15 cellular contexts compared by ENCODE assay signal in the genomic region with DNA sequence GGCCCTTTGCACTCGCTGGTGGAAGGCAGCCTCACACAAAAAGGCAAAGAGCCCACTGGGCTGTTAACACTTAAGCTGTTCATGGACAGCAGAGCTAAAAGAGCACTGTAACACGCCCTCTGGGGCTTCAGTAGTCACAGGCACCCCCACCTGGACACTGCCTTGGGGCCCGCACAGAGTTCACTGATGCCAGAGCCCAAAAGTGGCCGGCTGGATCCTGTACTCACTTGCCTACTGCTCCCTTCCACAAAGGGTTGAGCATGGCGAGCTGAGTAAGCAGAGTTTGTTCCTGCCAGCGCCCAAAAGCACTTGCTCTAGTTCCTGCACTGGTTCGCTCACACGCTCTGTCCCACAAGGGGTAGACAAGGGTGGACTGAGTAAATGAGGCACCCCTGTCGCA.
DNase-seq lines count a peak whose midpoint lies in the region; ATAC-seq and TF ChIP-seq lines count a peak whose summit lies in the region.
"Had no signal": no experiment of that assay in that cellular context is flagged by ENCODE, and none has a peak within 500 bp of the region (broad histone marks: within the 10 kb centered on the region; RNA-seq: fewer than 3 reads in every experiment).

No MANE protein-coding gene starts in this region.

- WGBS in body of pancreas, 2 donors: 89 to 91% methylated on average over 8 to 9 of the region's 9 CpGs

- H3K4me3 Mint-ChIP-seq in WTC11 (no peak overlapping the region), neural crest cell (no peak overlapping the region)
- H3K4me3 Mint-ChIP-seq: CD8-positive, alpha-beta memory T cell had no signal

- no peaks in the 10 kb centered on the region for H3K36me3 ChIP-seq in body of pancreas (replicated peaks in 1 of 2; ENCODE audit: insufficient read depth in 1 of 2, low read depth in 2 of 2)
- H3K36me3 ChIP-seq: BE2C, MG63 had no signal

- no peaks in the 10 kb centered on the region for H3K4me1 ChIP-seq in body of pancreas
- H3K4me1 ChIP-seq: BE2C had no signal

- H3K27me3 Mint-ChIP-seq in WTC11 (ENCODE audit: low read depth) (no peaks in the 10 kb centered on the region), neural crest cell (ENCODE audit: low read depth) (no peaks in the 10 kb centered on the region)
- H3K27me3 Mint-ChIP-seq: CD8-positive, alpha-beta memory T cell had no signal

- CTCF ChIA-PET in WTC11 (lab: Charles Lee): interaction anchor here (1.5 kb wide), 1 partner anchor 171 kb away, joined by 4 read pairs; no protein-coding TSS in a partner anchor

- H3K27me3 ChIP-seq in body of pancreas: no peaks in the 10 kb centered on the region
- H3K27me3 ChIP-seq: BE2C, MG63 had no signal

- intact Hi-C loops in body of pancreas (cut with DNase I): no loop called here

- POLR2A ChIA-PET in WTC11 (lab: Charles Lee): no interaction called here

- H3K27ac ChIP-seq in body of pancreas: no peak overlapping the region
- H3K27ac ChIP-seq: KMS-11 had no signal

- TF ChIP-seq CTCF in WTC11 (IDR thresholded peaks at IDR 0.05) (no peak), neural crest cell (conservative IDR thresholded peaks at IDR 0.05) (no peak), body of pancreas (IDR thresholded peaks at IDR 0.05) (no peak)

- H3K27ac Mint-ChIP-seq in WTC11 (no peak overlapping the region), neural crest cell (ENCODE audit: unreplicated experiment) (peak overlapping the region; percentile 79)

- TF ChIP-seq POLR2A in body of pancreas (IDR thresholded peaks at IDR 0.05): no peak

- peak in 10 of 14 donors; percentile 12 to 51 (median 38) for DNase-seq in C1 segment of cervical spinal cord (lab: John Stamatoyannopoulos, UW)
- peak; percentile 14 for DNase-seq in WTC11 (ENCODE audit: low spot score)
- DNase-seq in globus pallidus (ENCODE audit: low spot score): peak; percentile 54
- no peak for DNase-seq in neural crest cell (ENCODE audit: low read depth, low spot score)
- no peak for DNase-seq in SW480 (ENCODE audit: low spot score)
- no peak for DNase-seq in body of pancreas
- DNase-seq: BE2C; CD8-positive, alpha-beta memory T cell; DMS 273 treated with DMSO at 0.1 percent for 48 hours; MG63; NCI-H1092 treated with DMSO at 0.1 percent for 48 hours; NCI-H187; PC-3 had no signal

- H3K9me3 ChIP-seq in body of pancreas: no peaks in the 10 kb centered on the region
- H3K9me3 ChIP-seq: BE2C, MG63 had no signal

- H3K36me3 Mint-ChIP-seq in WTC11 (no peaks in the 10 kb centered on the region), neural crest cell (ENCODE audit: low read depth) (peaks cover under 1% of the 10 kb centered on the region)

- ATAC-seq in WTC11: no peak
- no peak for ATAC-seq in body of pancreas
- no peak for ATAC-seq in GM19023 (IDR thresholded peaks at IDR 0.05; ENCODE audit: unreplicated experiment)
- ATAC-seq: PC-3 had no signal

- peaks cover 6% of the 10 kb centered on the region for H3K4me1 Mint-ChIP-seq in WTC11
- no peaks in the 10 kb centered on the region for H3K4me1 Mint-ChIP-seq in neural crest cell
- H3K4me1 Mint-ChIP-seq: CD8-positive, alpha-beta memory T cell had no signal

- H3K4me3 ChIP-seq in body of pancreas: no peak overlapping the region
- H3K4me3 ChIP-seq: MG63 had no signal

- no peaks in the 10 kb centered on the region for H3K9me3 Mint-ChIP-seq in WTC11
- H3K9me3 Mint-ChIP-seq in neural crest cell: no peaks in the 10 kb centered on the region
- H3K9me3 Mint-ChIP-seq: CD8-positive, alpha-beta memory T cell had no signal

TF ChIP-seq in WTC11, 78 proteins besides CTCF, POLR2A, EP300 and RAD21:
- TF ChIP-seq HMGA2 (CRISPR knock-in tag; IDR thresholded peaks at IDR 0.05): no peak
- no peak for TF ChIP-seq ELF4 (CRISPR knock-in tag; IDR thresholded peaks at IDR 0.05; ENCODE audit: low read depth)
- no peak for TF ChIP-seq EMX1 (CRISPR knock-in tag; IDR thresholded peaks at IDR 0.05)
- TF ChIP-seq, protein P1, sequence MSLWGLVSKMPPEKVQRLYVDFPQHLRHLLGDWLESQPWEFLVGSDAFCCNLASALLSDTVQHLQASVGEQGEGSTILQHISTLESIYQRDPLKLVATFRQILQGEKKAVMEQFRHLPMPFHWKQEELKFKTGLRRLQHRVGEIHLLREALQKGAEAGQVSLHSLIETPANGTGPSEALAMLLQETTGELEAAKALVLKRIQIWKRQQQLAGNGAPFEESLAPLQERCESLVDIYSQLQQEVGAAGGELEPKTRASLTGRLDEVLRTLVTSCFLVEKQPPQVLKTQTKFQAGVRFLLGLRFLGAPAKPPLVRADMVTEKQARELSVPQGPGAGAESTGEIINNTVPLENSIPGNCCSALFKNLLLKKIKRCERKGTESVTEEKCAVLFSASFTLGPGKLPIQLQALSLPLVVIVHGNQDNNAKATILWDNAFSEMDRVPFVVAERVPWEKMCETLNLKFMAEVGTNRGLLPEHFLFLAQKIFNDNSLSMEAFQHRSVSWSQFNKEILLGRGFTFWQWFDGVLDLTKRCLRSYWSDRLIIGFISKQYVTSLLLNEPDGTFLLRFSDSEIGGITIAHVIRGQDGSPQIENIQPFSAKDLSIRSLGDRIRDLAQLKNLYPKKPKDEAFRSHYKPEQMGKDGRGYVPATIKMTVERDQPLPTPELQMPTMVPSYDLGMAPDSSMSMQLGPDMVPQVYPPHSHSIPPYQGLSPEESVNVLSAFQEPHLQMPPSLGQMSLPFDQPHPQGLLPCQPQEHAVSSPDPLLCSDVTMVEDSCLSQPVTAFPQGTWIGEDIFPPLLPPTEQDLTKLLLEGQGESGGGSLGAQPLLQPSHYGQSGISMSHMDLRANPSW (CRISPR knock-in tag; conservative IDR thresholded peaks at IDR 0.05; ENCODE audit: low read depth): no peak
- no peak for TF ChIP-seq SMAD3 (CRISPR knock-in tag; IDR thresholded peaks at IDR 0.05; ENCODE audit: borderline replicate concordance)
- TF ChIP-seq ZNF121 (CRISPR knock-in tag; IDR thresholded peaks at IDR 0.05): no peak
- TF ChIP-seq ZNF416 (CRISPR knock-in tag; IDR thresholded peaks at IDR 0.05): no peak
- TF ChIP-seq, protein P2, sequence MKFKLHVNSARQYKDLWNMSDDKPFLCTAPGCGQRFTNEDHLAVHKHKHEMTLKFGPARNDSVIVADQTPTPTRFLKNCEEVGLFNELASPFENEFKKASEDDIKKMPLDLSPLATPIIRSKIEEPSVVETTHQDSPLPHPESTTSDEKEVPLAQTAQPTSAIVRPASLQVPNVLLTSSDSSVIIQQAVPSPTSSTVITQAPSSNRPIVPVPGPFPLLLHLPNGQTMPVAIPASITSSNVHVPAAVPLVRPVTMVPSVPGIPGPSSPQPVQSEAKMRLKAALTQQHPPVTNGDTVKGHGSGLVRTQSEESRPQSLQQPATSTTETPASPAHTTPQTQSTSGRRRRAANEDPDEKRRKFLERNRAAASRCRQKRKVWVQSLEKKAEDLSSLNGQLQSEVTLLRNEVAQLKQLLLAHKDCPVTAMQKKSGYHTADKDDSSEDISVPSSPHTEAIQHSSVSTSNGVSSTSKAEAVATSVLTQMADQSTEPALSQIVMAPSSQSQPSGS (CRISPR knock-in tag; IDR thresholded peaks at IDR 0.05; ENCODE audit: borderline replicate concordance, low read depth): no peak
TF ChIP-seq in WTC11: peak in this region for 0.

Comparison
In these comparisons a context has a peak if more than half of its experiments do, and no peak if none do; other contexts are left out.
1. DNase-seq: peak in C1 segment of cervical spinal cord (10 of 14), WTC11 (single experiment) and globus pallidus (single experiment); none in neural crest cell (single experiment), SW480 (single experiment) and body of pancreas (0 of 4).